ENCODE assay signal across 22 cellular contexts in the genomic region with DNA sequence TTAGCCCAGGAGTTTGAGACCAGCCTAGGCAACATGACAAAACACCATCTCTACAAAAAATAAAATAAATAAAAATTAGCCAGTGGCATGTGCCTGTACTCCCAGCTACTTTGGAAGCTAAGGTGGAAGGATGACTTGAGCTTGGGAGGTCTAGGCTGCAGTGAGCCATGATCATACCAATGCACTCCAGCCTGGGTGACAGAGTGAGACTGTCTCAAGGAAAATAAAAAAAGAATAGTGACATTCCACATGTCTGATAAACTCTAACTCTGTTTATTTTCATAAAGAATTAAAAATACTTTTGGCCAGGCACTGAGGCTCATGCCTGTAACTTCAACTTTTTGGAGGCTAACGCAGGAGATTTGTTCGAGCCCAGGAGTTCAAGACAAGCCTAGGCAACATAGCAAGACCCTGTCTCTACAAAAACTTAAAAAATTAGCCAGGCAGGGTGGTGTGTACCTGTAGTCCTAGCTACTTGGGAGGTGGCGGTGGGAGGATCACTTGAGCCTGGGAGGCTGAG.
"Had no signal": no experiment of that assay in that cellular context is flagged by ENCODE, and none has a peak within 500 bp of the region (broad histone marks: within the 10 kb centered on the region; RNA-seq: fewer than 3 reads in every experiment).

No MANE protein-coding gene starts in this region.

- FAIRE-seq: bronchial epithelial cell, islet of Langerhans had no signal

- H3K9me3 ChIP-seq: esophagus squamous epithelium, gastrocnemius medialis, stomach, upper lobe of left lung had no signal

- H3K36me3 Mint-ChIP-seq: activated CD4-positive, alpha-beta memory T cell treated with anti-CD3 and anti-CD28 coated beads for 36 hours; activated naive CD8-positive, alpha-beta T cell treated with anti-CD3 and anti-CD28 coated beads, Interleukin-2, amount 10 ng/mL, durations not matched to agents 7 days and 5 days; memory B cell; stimulated activated memory B cell treated with anti-CD40 and anti-IgM and Interleukin-4, amounts not matched to agents 10 μg/mL and 1 μg/mL and 100 μg/mL, for 72 hours had no signal

- DNase-seq: activated CD4-positive, alpha-beta memory T cell treated with anti-CD3 and anti-CD28 coated beads for 36 hours; activated CD4-positive, alpha-beta T cell treated with anti-CD3 and anti-CD28 coated beads for 48 hours; activated naive CD4-positive, alpha-beta T cell treated with Interleukin-2 at 50 U/mL for 16 hours; activated naive CD8-positive, alpha-beta T cell treated with anti-CD3 and anti-CD28 coated beads, Interleukin-2, amount 10 ng/mL, durations not matched to agents 7 days and 5 days; activated T-cell treated with anti-CD3 and anti-CD28 coated beads, Interleukin-2, amount 50 U/mL, for 48 hours; anterior cingulate cortex; esophagus squamous epithelium; gastrocnemius medialis; hippocampal formation; left cardiac atrium; nephron progenitor cell; right cardiac atrium; stimulated activated CD4-positive, alpha-beta T cell treated with anti-CD3 and anti-CD28 coated beads, Interleukin-1b, Interleukin-23, amount 100 ng/mL, for 48 hours; stomach; upper lobe of left lung had no signal

- H3K9me3 Mint-ChIP-seq: activated CD4-positive, alpha-beta memory T cell treated with anti-CD3 and anti-CD28 coated beads for 36 hours; memory B cell; nephron progenitor cell; stimulated activated memory B cell treated with anti-CD40 and anti-IgM and Interleukin-4, amounts not matched to agents 10 μg/mL and 1 μg/mL and 100 μg/mL, for 72 hours; T-helper 1 cell treated with Interleukin-12 subunit alpha and Interleukin-12 subunit beta and Interleukin-4 antibody, amounts not matched to agents 30 μg/mL and 1 μg/mL, for 36 hours had no signal

- H3K4me1 ChIP-seq: gastrocnemius medialis, stomach, upper lobe of left lung had no signal

- H3K27me3 Mint-ChIP-seq: activated CD4-positive, alpha-beta memory T cell treated with anti-CD3 and anti-CD28 coated beads for 36 hours; activated naive CD8-positive, alpha-beta T cell treated with anti-CD3 and anti-CD28 coated beads, Interleukin-2, amount 10 ng/mL, durations not matched to agents 7 days and 5 days; memory B cell; stimulated activated memory B cell treated with anti-CD40 and anti-IgM and Interleukin-4, amounts not matched to agents 10 μg/mL and 1 μg/mL and 100 μg/mL, for 72 hours had no signal

- H3K27me3 ChIP-seq: esophagus squamous epithelium, gastrocnemius medialis, stomach, upper lobe of left lung had no signal

- H2AFZ ChIP-seq: parathyroid adenoma had no signal

- H3K79me2 ChIP-seq: parathyroid adenoma had no signal

- H3K4me1 Mint-ChIP-seq: activated naive CD8-positive, alpha-beta T cell treated with anti-CD3 and anti-CD28 coated beads, Interleukin-2, amount 10 ng/mL, durations not matched to agents 7 days and 5 days; memory B cell; nephron progenitor cell; stimulated activated memory B cell treated with anti-CD40 and anti-IgM and Interleukin-4, amounts not matched to agents 10 μg/mL and 1 μg/mL and 100 μg/mL, for 72 hours had no signal

- H3K27ac ChIP-seq: gastrocnemius medialis, parathyroid adenoma, stomach, upper lobe of left lung had no signal

- H3K36me3 ChIP-seq: esophagus squamous epithelium, gastrocnemius medialis, stomach, upper lobe of left lung had no signal

- H3K27ac Mint-ChIP-seq: activated CD4-positive, alpha-beta memory T cell treated with anti-CD3 and anti-CD28 coated beads for 36 hours; activated naive CD8-positive, alpha-beta T cell treated with anti-CD3 and anti-CD28 coated beads, Interleukin-2, amount 10 ng/mL, durations not matched to agents 7 days and 5 days; memory B cell; nephron progenitor cell; stimulated activated memory B cell treated with anti-CD40 and anti-IgM and Interleukin-4, amounts not matched to agents 10 μg/mL and 1 μg/mL and 100 μg/mL, for 72 hours; T-helper 1 cell treated with Interleukin-12 subunit alpha and Interleukin-12 subunit beta and Interleukin-4 antibody, amounts not matched to agents 30 μg/mL and 1 μg/mL, for 36 hours had no signal

- H3K4me3 ChIP-seq: coronary artery, esophagus squamous epithelium, gastrocnemius medialis, stomach, upper lobe of left lung had no signal

- H3K4me3 Mint-ChIP-seq: activated CD4-positive, alpha-beta memory T cell treated with anti-CD3 and anti-CD28 coated beads for 36 hours; activated naive CD8-positive, alpha-beta T cell treated with anti-CD3 and anti-CD28 coated beads, Interleukin-2, amount 10 ng/mL, durations not matched to agents 7 days and 5 days; memory B cell; nephron progenitor cell; stimulated activated memory B cell treated with anti-CD40 and anti-IgM and Interleukin-4, amounts not matched to agents 10 μg/mL and 1 μg/mL and 100 μg/mL, for 72 hours; T-helper 1 cell treated with Interleukin-12 subunit alpha and Interleukin-12 subunit beta and Interleukin-4 antibody, amounts not matched to agents 30 μg/mL and 1 μg/mL, for 36 hours had no signal

- ATAC-seq: gastrocnemius medialis; right cardiac atrium; stimulated activated memory B cell treated with anti-CD40 and anti-IgM and Interleukin-4, amounts not matched to agents 10 μg/mL and 1 μg/mL and 100 μg/mL, for 72 hours had no signal

- H3K9ac ChIP-seq: parathyroid adenoma had no signal
